ENCODE assay signal across 8 cellular contexts in the genomic region with DNA sequence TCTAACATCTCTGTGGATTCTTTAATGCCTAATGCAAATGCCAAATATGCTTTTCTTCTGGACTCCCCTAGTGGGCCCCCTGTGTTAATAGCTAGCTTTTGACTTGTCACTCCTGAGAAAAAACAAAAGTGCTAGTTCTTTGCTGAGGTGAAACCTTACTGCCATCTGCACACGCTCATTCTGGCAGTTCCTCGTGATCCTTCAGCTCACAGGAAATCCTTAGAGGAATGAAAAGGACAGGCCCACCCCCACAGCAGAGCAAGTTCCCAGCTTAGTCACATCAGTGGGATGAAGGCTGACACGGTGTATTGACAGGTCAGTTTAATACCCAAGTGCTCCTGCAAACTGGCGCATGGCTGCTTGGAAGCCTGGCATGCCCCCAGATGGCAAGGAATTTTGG.
A peak's percentile ranks its signal among the peaks of the same experiment; 100 is the strongest.
DNase-seq lines count a peak whose midpoint lies in the region; ATAC-seq and TF ChIP-seq lines count a peak whose summit lies in the region.

No MANE protein-coding gene starts in this region.

- no peaks in the 10 kb centered on the region for H3K79me2 ChIP-seq in OCI-LY7 (ENCODE audit: insufficient read depth, low read depth, low read length)

- H3K4me3 ChIP-seq in OCI-LY7 (ENCODE audit: low read depth, low read length, poor library complexity, severe bottlenecking): no peak overlapping the region
- H3K4me3 ChIP-seq in left lung: no peak overlapping the region

- no peaks in the 10 kb centered on the region for H3K9me2 ChIP-seq in OCI-LY7 (ENCODE audit: insufficient read depth, low read length)

- CTCF ChIA-PET in OCI-LY7 (lab: Charles Lee; ENCODE audit: unreplicated experiment): interaction anchor here (0.6 kb wide), 1 partner anchor 214 kb away, joined by 3 read pairs; no protein-coding TSS in a partner anchor
- CTCF ChIA-PET in WTC11 (lab: Charles Lee): interaction anchor here (0.6 kb wide), 1 partner anchor 332 kb away, joined by 4 read pairs; no protein-coding TSS in a partner anchor

- no peaks in the 10 kb centered on the region for H3K27me3 ChIP-seq in left lung

- peaks cover 8% of the 10 kb centered on the region for H3K36me3 Mint-ChIP-seq in WTC11

- DNase-seq in COLO829 (ENCODE audit: low spot score): peak; percentile 28
- DNase-seq in OCI-LY7 (ENCODE audit: low spot score): peak; percentile 27
- peak; percentile 18 for DNase-seq in hepatic stellate cell (ENCODE audit: low spot score)
- DNase-seq in left lung: no peak
- no peak for DNase-seq in GM19238 (ENCODE audit: insufficient read length, low spot score)
- DNase-seq in NCI-H526 (lab: John Stamatoyannopoulos, UW): no peak
- DNase-seq in WTC11 (ENCODE audit: low spot score): no peak

- H3K27ac Mint-ChIP-seq in WTC11: no peak overlapping the region

- no peak overlapping the region for H3K27ac ChIP-seq in OCI-LY7 (ENCODE audit: low read depth, low read length, poor library complexity, severe bottlenecking)
- H3K27ac ChIP-seq in left lung: no peak overlapping the region

- H3K4me1 ChIP-seq in OCI-LY7 (ENCODE audit: insufficient read depth, low read length, poor library complexity, severe bottlenecking): peaks cover 19% of the 10 kb centered on the region
- H3K4me1 ChIP-seq in left lung: no peaks in the 10 kb centered on the region

- intact Hi-C loops in OCI-LY7 (cut with micrococcal nuclease; ENCODE audit: unreplicated experiment): no loop called here
- intact Hi-C loops in left lung (cut with DNase I): no loop called here

- peak overlapping the region; percentile 34; the same call in 1 of the 2 replicates for H2AFZ ChIP-seq in OCI-LY7 (ENCODE audit: low read length)

- peaks cover 17% of the 10 kb centered on the region for H3K9me3 Mint-ChIP-seq in WTC11

- peaks cover 6% of the 10 kb centered on the region; the same call in 1 of the 2 replicates for H3K4me1 Mint-ChIP-seq in WTC11

- peaks cover 6% of the 10 kb centered on the region; the same call in 1 of the 2 replicates for H3K36me3 ChIP-seq in OCI-LY7 (ENCODE audit: insufficient read depth, low read length)
- H3K36me3 ChIP-seq in left lung: no peaks in the 10 kb centered on the region

- TF ChIP-seq CTCF in OCI-LY7 (conservative IDR thresholded peaks at IDR 0.05; ENCODE audit: low read length): peak; percentile 44
- no peak for TF ChIP-seq CTCF in left lung (IDR thresholded peaks at IDR 0.05)
- TF ChIP-seq CTCF in WTC11 (IDR thresholded peaks at IDR 0.05): no peak

- ATAC-seq in GM19395 (IDR thresholded peaks at IDR 0.05; ENCODE audit: unreplicated experiment) (peak; percentile 63), left lung (no peak), WTC11 (no peak)

- no peak overlapping the region for H3K4me3 Mint-ChIP-seq in WTC11

- H3K4me2 ChIP-seq in OCI-LY7 (ENCODE audit: low read length): peak overlapping the region; percentile 9; the same call in 1 of the 2 replicates

- no peaks in the 10 kb centered on the region for H3K27me3 Mint-ChIP-seq in WTC11 (ENCODE audit: low read depth)

- POLR2A ChIA-PET in OCI-LY7 (lab: Charles Lee) (interaction anchor here (0.6 to 2.2 kb wide), 5 partner anchors 10 to 244 kb away, joined by 3 to 11 read pairs (median 4); no protein-coding TSS in a partner anchor), WTC11 (lab: Charles Lee) (no interaction called here)

- H3K9me3 ChIP-seq in OCI-LY7 (ENCODE audit: low read length): peaks cover 22% of the 10 kb centered on the region
- peaks cover 0 to 12% of the 10 kb centered on the region in 2 donors for H3K9me3 ChIP-seq in left lung

- no TSS peak for BruUV-seq in OCI-LY7 (replicated peaks; lab: Mats Ljungman, UMichigan)

- no peaks in the 10 kb centered on the region for H4K20me1 ChIP-seq in OCI-LY7 (ENCODE audit: insufficient read depth, low read length)

TF ChIP-seq in WTC11, 78 proteins besides CTCF, POLR2A, EP300 and RAD21:
- TF ChIP-seq GTF2I (CRISPR knock-in tag; conservative IDR thresholded peaks at IDR 0.05) (no peak), GRHL2 (CRISPR knock-in tag; IDR thresholded peaks at IDR 0.05; ENCODE audit: insufficient replicate concordance, severe bottlenecking) (no peak), STAT6 (CRISPR knock-in tag; conservative IDR thresholded peaks at IDR 0.05; ENCODE audit: low read depth) (no peak), CDX4 (CRISPR knock-in tag; IDR thresholded peaks at IDR 0.05; ENCODE audit: borderline replicate concordance) (no peak)
- TF ChIP-seq, protein P1, sequence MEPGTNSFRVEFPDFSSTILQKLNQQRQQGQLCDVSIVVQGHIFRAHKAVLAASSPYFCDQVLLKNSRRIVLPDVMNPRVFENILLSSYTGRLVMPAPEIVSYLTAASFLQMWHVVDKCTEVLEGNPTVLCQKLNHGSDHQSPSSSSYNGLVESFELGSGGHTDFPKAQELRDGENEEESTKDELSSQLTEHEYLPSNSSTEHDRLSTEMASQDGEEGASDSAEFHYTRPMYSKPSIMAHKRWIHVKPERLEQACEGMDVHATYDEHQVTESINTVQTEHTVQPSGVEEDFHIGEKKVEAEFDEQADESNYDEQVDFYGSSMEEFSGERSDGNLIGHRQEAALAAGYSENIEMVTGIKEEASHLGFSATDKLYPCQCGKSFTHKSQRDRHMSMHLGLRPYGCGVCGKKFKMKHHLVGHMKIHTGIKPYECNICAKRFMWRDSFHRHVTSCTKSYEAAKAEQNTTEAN (CRISPR knock-in tag; IDR thresholded peaks at IDR 0.05): no peak
TF ChIP-seq in WTC11: peak in this region for 0.

Comparison
In these comparisons a context has a peak if more than half of its experiments do, and no peak if none do; other contexts are left out.
1. DNase-seq: peak in COLO829 (single experiment), OCI-LY7 (single experiment) and hepatic stellate cell (single experiment); none in left lung (0 of 2), GM19238 (single experiment), NCI-H526 (0 of 2) and WTC11 (single experiment).